Comparison of ENCODE assay signal across 33 cellular contexts in genomic region chr6:126374372-126374771, GRCh38. TPM values are rescaled to one million over a fixed set of nuclear protein-coding genes. Genes with fewer than 3 reads are reported as not detected.
"Had no signal": no experiment of that assay in that cellular context is flagged by ENCODE, and none has a peak within 500 bp of the region (broad histone marks: within the 10 kb centered on the region; RNA-seq: fewer than 3 reads in every experiment).

No MANE protein-coding gene starts in this region.

- H3K4me3 ChIP-seq: adrenal gland, body of pancreas, cardiac muscle cell, colonic mucosa, gastrocnemius medialis, heart left ventricle had no signal

- H3K4me3 Mint-ChIP-seq: activated B cell treated with CpG ODN at 0.5 μM for 24 hours; activated CD8-positive, alpha-beta T cell treated with anti-CD3 and anti-CD28 coated beads for 36 hours; activated naive CD4-positive, alpha-beta T cell treated with anti-CD3 and anti-CD28 coated beads for 36 hours; activated naive CD4-positive, alpha-beta T cell treated with anti-CD3 and anti-CD28 coated beads, Interleukin-2, amount 50 U/mL, for 24 hours; activated naive CD8-positive, alpha-beta T cell treated with anti-CD3 and anti-CD28 coated beads for 36 hours; activated naive CD8-positive, alpha-beta T cell treated with anti-CD3 and anti-CD28 coated beads, Interleukin-2, amount 50 U/mL, for 24 hours; activated T-cell treated with anti-CD3 and anti-CD28 coated beads, Interleukin-2, amount 50 U/mL, for 4 hours; endodermal cell; T-helper 17 cell; T-helper 2 cell treated with Interferon-gamma antibody and Interleukin-4, amounts not matched to agents 5 μg/mL and 100 μg/mL, for 36 hours had no signal

- H3K9me3 Mint-ChIP-seq: activated B cell treated with CpG ODN at 0.5 μM for 24 hours; activated naive CD4-positive, alpha-beta T cell treated with anti-CD3 and anti-CD28 coated beads, Interleukin-2, amount 50 U/mL, for 24 hours; activated naive CD8-positive, alpha-beta T cell treated with anti-CD3 and anti-CD28 coated beads, Interleukin-2, amount 50 U/mL, for 24 hours; activated T-cell treated with anti-CD3 and anti-CD28 coated beads, Interleukin-2, amount 50 U/mL, for 4 hours; activated T-helper 2 cell treated with anti-CD3 and anti-CD28 coated beads, Interferon-gamma antibody, Interleukin-2, Interleukin-4, amounts not matched to agents 10 μg/mL and 5 μg/mL and 100 μg/mL, durations not matched to agents 14 hours and 24 hours and 36 hours; endodermal cell; T-helper 2 cell treated with Interferon-gamma antibody and Interleukin-4, amounts not matched to agents 5 μg/mL and 100 μg/mL, for 36 hours had no signal

- H3K27me3 ChIP-seq: adrenal gland, body of pancreas, cardiac muscle cell, colonic mucosa, gastrocnemius medialis, heart left ventricle had no signal

- H3K27ac ChIP-seq: adrenal gland, body of pancreas, cardiac muscle cell, colonic mucosa, gastrocnemius medialis, heart left ventricle, WERI-Rb-1 had no signal

- H3K27me3 Mint-ChIP-seq: activated B cell treated with CpG ODN at 0.5 μM for 24 hours; activated CD8-positive, alpha-beta T cell treated with anti-CD3 and anti-CD28 coated beads for 36 hours; activated naive CD8-positive, alpha-beta T cell treated with anti-CD3 and anti-CD28 coated beads for 36 hours; activated naive CD8-positive, alpha-beta T cell treated with anti-CD3 and anti-CD28 coated beads, Interleukin-2, amount 50 U/mL, for 24 hours; T-helper 17 cell had no signal

- H3K4me1 Mint-ChIP-seq: activated B cell treated with CpG ODN at 0.5 μM for 24 hours; activated naive CD4-positive, alpha-beta T cell treated with anti-CD3 and anti-CD28 coated beads, Interleukin-2, amount 50 U/mL, for 24 hours; activated naive CD8-positive, alpha-beta T cell treated with anti-CD3 and anti-CD28 coated beads for 36 hours; activated naive CD8-positive, alpha-beta T cell treated with anti-CD3 and anti-CD28 coated beads, Interleukin-2, amount 50 U/mL, for 24 hours; T-helper 17 cell had no signal

- H3K27ac Mint-ChIP-seq: activated B cell treated with CpG ODN at 0.5 μM for 24 hours; activated CD8-positive, alpha-beta T cell treated with anti-CD3 and anti-CD28 coated beads for 36 hours; activated naive CD4-positive, alpha-beta T cell treated with anti-CD3 and anti-CD28 coated beads for 36 hours; activated naive CD4-positive, alpha-beta T cell treated with anti-CD3 and anti-CD28 coated beads, Interleukin-2, amount 50 U/mL, for 24 hours; activated naive CD8-positive, alpha-beta T cell treated with anti-CD3 and anti-CD28 coated beads for 36 hours; activated naive CD8-positive, alpha-beta T cell treated with anti-CD3 and anti-CD28 coated beads, Interleukin-2, amount 50 U/mL, for 24 hours; activated T-helper 2 cell treated with anti-CD3 and anti-CD28 coated beads, Interferon-gamma antibody, Interleukin-2, Interleukin-4, amounts not matched to agents 10 μg/mL and 5 μg/mL and 100 μg/mL, durations not matched to agents 14 hours and 24 hours and 36 hours; endodermal cell; T-helper 17 cell; T-helper 2 cell treated with Interferon-gamma antibody and Interleukin-4, amounts not matched to agents 5 μg/mL and 100 μg/mL, for 36 hours had no signal

- H3K36me3 ChIP-seq: adrenal gland, cardiac muscle cell, colonic mucosa, gastrocnemius medialis, heart left ventricle, WERI-Rb-1 had no signal

- DNase-seq: activated B cell treated with CpG ODN at 0.5 μM for 24 hours; activated CD4-positive, alpha-beta T cell treated with anti-CD3 and anti-CD28 coated beads for 48 hours; activated CD4-positive, alpha-beta T cell treated with anti-CD3 and anti-CD28 coated beads, Interleukin-2, amount 50 U/mL, for 1 hour; activated CD4-positive, alpha-beta T cell treated with anti-CD3 and anti-CD28 coated beads, Interleukin-2, amount 50 U/mL, for 48 hours; activated CD8-positive, alpha-beta memory T cell treated with anti-CD3 and anti-CD28 coated beads for 24 hours; activated CD8-positive, alpha-beta T cell treated with anti-CD3 and anti-CD28 coated beads for 36 hours; activated effector memory CD4-positive, alpha-beta T cell treated with anti-CD3 and anti-CD28 coated beads, Interleukin-2, amount 50 U/mL, for 16 hours; activated naive CD4-positive, alpha-beta T cell treated with anti-CD3 and anti-CD28 coated beads for 36 hours; activated naive CD8-positive, alpha-beta T cell treated with anti-CD3 and anti-CD28 coated beads for 36 hours; activated naive CD8-positive, alpha-beta T cell treated with anti-CD3 and anti-CD28 coated beads, Interleukin-2, amount 50 U/mL, for 24 hours; activated T-cell treated with anti-CD3 and anti-CD28 coated beads, Interleukin-2, amount 50 U/mL, for 4 hours; adrenal gland; amygdala; aorta; body of pancreas; central memory CD4-positive, alpha-beta T cell; cerebellar nuclear complex; colonic mucosa; effector memory CD4-positive, alpha-beta T cell; endodermal cell; foreskin fibroblast; gastrocnemius medialis; glutamatergic neuron; heart left ventricle; T-helper 1 cell; T-helper 17 cell; T1000; WERI-Rb-1 had no signal

- H3K36me3 Mint-ChIP-seq: activated naive CD4-positive, alpha-beta T cell treated with anti-CD3 and anti-CD28 coated beads, Interleukin-2, amount 50 U/mL, for 24 hours had no signal

- H3K4me1 ChIP-seq: adrenal gland, body of pancreas, colonic mucosa, gastrocnemius medialis, heart left ventricle had no signal

- ATAC-seq: activated CD4-positive, CD25-positive, alpha-beta regulatory T cell treated with anti-CD3 and anti-CD28 coated beads, Interleukin-2, amount 50 U/mL, for 24 hours; activated CD8-positive, alpha-beta T cell treated with anti-CD3 and anti-CD28 coated beads for 36 hours; activated naive CD8-positive, alpha-beta T cell treated with anti-CD3 and anti-CD28 coated beads, Interleukin-2, amount 50 U/mL, for 24 hours; activated T-cell treated with anti-CD3 and anti-CD28 coated beads, Interleukin-2, amount 50 U/mL, for 4 hours; body of pancreas; gastrocnemius medialis; heart left ventricle; T-helper 17 cell had no signal

RNA-seq across cellular contexts. Expression of gene CENPW, which starts 34.5 kb away (rescaled TPM):
- total RNA-seq: body of pancreas had no signal
